ENCODE assay signal across 24 cellular contexts in genomic region chr11:127330044-127330443, GRCh38.
"Had no signal": no experiment of that assay in that cellular context is flagged by ENCODE, and none has a peak within 500 bp of the region (broad histone marks: within the 10 kb centered on the region; RNA-seq: fewer than 3 reads in every experiment).

No MANE protein-coding gene starts in this region.

- H3K27ac Mint-ChIP-seq: mesothelial cell of epicardium, naive B cell had no signal

- H3K36me3 ChIP-seq: esophagus muscularis mucosa, gastrocnemius medialis, heart right ventricle, left lung, lower lobe of right lung had no signal

- H3K27ac ChIP-seq: coronary artery, dorsolateral prefrontal cortex, esophagus muscularis mucosa, foreskin keratinocyte, gastrocnemius medialis, heart right ventricle, left lung, lower lobe of right lung had no signal

- ATAC-seq: foreskin keratinocyte, gastrocnemius medialis, heart right ventricle, left cardiac atrium, left lung, left ventricle myocardium superior, lower lobe of right lung, mucosa of descending colon had no signal

- H3K4me1 Mint-ChIP-seq: mesothelial cell of epicardium, naive B cell had no signal

- H3K4me1 ChIP-seq: esophagus muscularis mucosa, foreskin keratinocyte, gastrocnemius medialis, heart right ventricle, left lung, lower lobe of right lung had no signal

- DNase-seq: dermis blood vessel endothelial cell; dorsolateral prefrontal cortex; effector CD4-positive, alpha-beta T cell; effector memory CD4-positive, alpha-beta T cell; foreskin keratinocyte; gastrocnemius medialis; glutamatergic neuron; head of caudate nucleus; heart right ventricle; hippocampal formation; left cardiac atrium; left lung; left ventricle myocardium superior; lower lobe of right lung; mesenchymal stem cell; mucosa of descending colon; naive B cell had no signal

- H3K4me3 ChIP-seq: coronary artery, dorsolateral prefrontal cortex, esophagus muscularis mucosa, gastrocnemius medialis, heart right ventricle, left lung, lower lobe of right lung, mucosa of descending colon had no signal

- H3K36me3 Mint-ChIP-seq: naive B cell had no signal

- H3K27me3 ChIP-seq: dorsolateral prefrontal cortex, esophagus muscularis mucosa, foreskin keratinocyte, gastrocnemius medialis, heart right ventricle, left lung had no signal

- H3K27me3 Mint-ChIP-seq: naive B cell had no signal

- H3K4me3 Mint-ChIP-seq: mesothelial cell of epicardium, naive B cell had no signal

- H3K9me3 ChIP-seq: gastrocnemius medialis, mucosa of descending colon had no signal

- FAIRE-seq: colon, endothelial cell of umbilical vein, islet of Langerhans, keratinocyte had no signal
